23 cellular contexts compared by ENCODE assay signal in genomic region chr16:82384017-82384416, GRCh38.
"Had no signal": no experiment of that assay in that cellular context is flagged by ENCODE, and none has a peak within 500 bp of the region (broad histone marks: within the 10 kb centered on the region; RNA-seq: fewer than 3 reads in every experiment).

No MANE protein-coding gene starts in this region.

- H3K36me3 Mint-ChIP-seq: activated naive CD4-positive, alpha-beta T cell treated with anti-CD3 and anti-CD28 coated beads, Interleukin-2, amount 10 ng/mL, durations not matched to agents 7 days and 5 days; brain; natural killer cell treated with Interleukin-12 subunit alpha and Interleukin-12 subunit beta and Interleukin-15 and Interleukin-18, amount 100 ng/mL, for 72 hours; stimulated activated memory B cell treated with anti-CD40 and anti-IgM and Interleukin-4, amounts not matched to agents 10 μg/mL and 1 μg/mL and 100 μg/mL, for 72 hours; WTC11 had no signal

- DNase-seq: activated CD4-positive, alpha-beta memory T cell treated with anti-CD3 and anti-CD28 coated beads, Interleukin-2, amount 10 ng/mL, durations not matched to agents 7 days and 5 days; activated CD4-positive, alpha-beta T cell treated with anti-CD3 and anti-CD28 coated beads for 48 hours; activated naive CD4-positive, alpha-beta T cell treated with anti-CD3 and anti-CD28 coated beads, Interleukin-2, amount 10 ng/mL, durations not matched to agents 7 days and 5 days; activated naive CD8-positive, alpha-beta T cell treated with anti-CD3 and anti-CD28 coated beads, Interleukin-2, amount 50 U/mL, for 24 hours; activated T-cell treated with anti-CD3 and anti-CD28 coated beads, Interleukin-2, amount 50 U/mL, for 24 hours; anterior cingulate cortex; central memory CD4-positive, alpha-beta T cell; colonic mucosa; gastrocnemius medialis; head of caudate nucleus; kidney; nucleus accumbens; stimulated activated CD4-positive, alpha-beta T cell treated with anti-CD3 and anti-CD28 coated beads, Interleukin-4, amount 100 ng/mL, for 24 hours; upper lobe of left lung had no signal

- H3K4me3 ChIP-seq: colonic mucosa, gastrocnemius medialis, lung, thoracic aorta, upper lobe of left lung had no signal

- H3K4me1 ChIP-seq: colonic mucosa, gastrocnemius medialis, upper lobe of left lung had no signal

- H3K9me3 ChIP-seq: colonic mucosa, gastrocnemius medialis, thoracic aorta, upper lobe of left lung had no signal

- H3K4me1 Mint-ChIP-seq: activated CD4-positive, alpha-beta memory T cell treated with anti-CD3 and anti-CD28 coated beads, Interleukin-2, amount 10 ng/mL, durations not matched to agents 7 days and 5 days; activated naive CD4-positive, alpha-beta T cell treated with anti-CD3 and anti-CD28 coated beads, Interleukin-2, amount 10 ng/mL, durations not matched to agents 7 days and 5 days; activated naive CD8-positive, alpha-beta T cell treated with anti-CD3 and anti-CD28 coated beads, Interleukin-2, amount 50 U/mL, for 24 hours; brain; stimulated activated memory B cell treated with anti-CD40 and anti-IgM and Interleukin-4, amounts not matched to agents 10 μg/mL and 1 μg/mL and 100 μg/mL, for 72 hours had no signal

- H3K4me3 Mint-ChIP-seq: activated CD4-positive, alpha-beta memory T cell treated with anti-CD3 and anti-CD28 coated beads, Interleukin-2, amount 10 ng/mL, durations not matched to agents 7 days and 5 days; activated naive CD4-positive, alpha-beta T cell treated with anti-CD3 and anti-CD28 coated beads, Interleukin-2, amount 10 ng/mL, durations not matched to agents 7 days and 5 days; activated naive CD8-positive, alpha-beta T cell treated with anti-CD3 and anti-CD28 coated beads, Interleukin-2, amount 50 U/mL, for 24 hours; activated T-cell treated with anti-CD3 and anti-CD28 coated beads, Interleukin-2, amount 50 U/mL, for 24 hours; brain; natural killer cell treated with Interleukin-12 subunit alpha and Interleukin-12 subunit beta and Interleukin-15 and Interleukin-18, amount 100 ng/mL, for 72 hours; stimulated activated memory B cell treated with anti-CD40 and anti-IgM and Interleukin-4, amounts not matched to agents 10 μg/mL and 1 μg/mL and 100 μg/mL, for 72 hours; WTC11 had no signal

- H3K36me3 ChIP-seq: colonic mucosa, gastrocnemius medialis, thoracic aorta, upper lobe of left lung had no signal

- H3K9me3 Mint-ChIP-seq: activated CD4-positive, alpha-beta memory T cell treated with anti-CD3 and anti-CD28 coated beads, Interleukin-2, amount 10 ng/mL, durations not matched to agents 7 days and 5 days; activated naive CD4-positive, alpha-beta T cell treated with anti-CD3 and anti-CD28 coated beads, Interleukin-2, amount 10 ng/mL, durations not matched to agents 7 days and 5 days; activated T-helper 2 cell treated with anti-CD3 and anti-CD28 coated beads, Interferon-gamma antibody, Interleukin-2, Interleukin-4, amounts not matched to agents 10 μg/mL and 5 μg/mL and 100 μg/mL, durations not matched to agents 14 hours and 24 hours and 36 hours; natural killer cell treated with Interleukin-12 subunit alpha and Interleukin-12 subunit beta and Interleukin-15 and Interleukin-18, amount 100 ng/mL, for 72 hours had no signal

- H3K27me3 Mint-ChIP-seq: activated CD4-positive, alpha-beta memory T cell treated with anti-CD3 and anti-CD28 coated beads, Interleukin-2, amount 10 ng/mL, durations not matched to agents 7 days and 5 days; activated naive CD4-positive, alpha-beta T cell treated with anti-CD3 and anti-CD28 coated beads, Interleukin-2, amount 10 ng/mL, durations not matched to agents 7 days and 5 days; activated naive CD8-positive, alpha-beta T cell treated with anti-CD3 and anti-CD28 coated beads, Interleukin-2, amount 50 U/mL, for 24 hours had no signal

- ATAC-seq: activated naive CD8-positive, alpha-beta T cell treated with anti-CD3 and anti-CD28 coated beads, Interleukin-2, amount 50 U/mL, for 24 hours; gastrocnemius medialis; left lobe of liver; sciatic nerve; stimulated activated memory B cell treated with anti-CD40 and anti-IgM and Interleukin-4, amounts not matched to agents 10 μg/mL and 1 μg/mL and 100 μg/mL, for 72 hours; WTC11 had no signal

- H3K27ac Mint-ChIP-seq: activated CD4-positive, alpha-beta memory T cell treated with anti-CD3 and anti-CD28 coated beads, Interleukin-2, amount 10 ng/mL, durations not matched to agents 7 days and 5 days; activated naive CD4-positive, alpha-beta T cell treated with anti-CD3 and anti-CD28 coated beads, Interleukin-2, amount 10 ng/mL, durations not matched to agents 7 days and 5 days; activated naive CD8-positive, alpha-beta T cell treated with anti-CD3 and anti-CD28 coated beads, Interleukin-2, amount 50 U/mL, for 24 hours; activated T-cell treated with anti-CD3 and anti-CD28 coated beads, Interleukin-2, amount 50 U/mL, for 24 hours; activated T-helper 2 cell treated with anti-CD3 and anti-CD28 coated beads, Interferon-gamma antibody, Interleukin-2, Interleukin-4, amounts not matched to agents 10 μg/mL and 5 μg/mL and 100 μg/mL, durations not matched to agents 14 hours and 24 hours and 36 hours; brain; natural killer cell treated with Interleukin-12 subunit alpha and Interleukin-12 subunit beta and Interleukin-15 and Interleukin-18, amount 100 ng/mL, for 72 hours; stimulated activated memory B cell treated with anti-CD40 and anti-IgM and Interleukin-4, amounts not matched to agents 10 μg/mL and 1 μg/mL and 100 μg/mL, for 72 hours; WTC11 had no signal

- H3K27me3 ChIP-seq: colonic mucosa, gastrocnemius medialis, upper lobe of left lung had no signal

- H3K27ac ChIP-seq: colonic mucosa, gastrocnemius medialis, thoracic aorta, upper lobe of left lung had no signal

- FAIRE-seq: kidney had no signal
